8 cellular contexts compared by ENCODE assay signal in genomic region chr6:154410619-154411044, GRCh38. TPM values are rescaled to one million over a fixed set of nuclear protein-coding genes. Genes with fewer than 3 reads are reported as not detected.
DNase-seq lines count a peak whose midpoint lies in the region; ATAC-seq, FAIRE-seq and TF ChIP-seq lines count a peak whose summit lies in the region.

No MANE protein-coding gene starts in this region.

- H2AFZ ChIP-seq in HepG2 (ENCODE audit: low read length) = no peak overlapping the region

- no peak for TF ChIP-seq RAD21 in HepG2 (CRISPR knock-in tag; IDR thresholded peaks at IDR 0.05)

- no peak overlapping the region for H3K27ac Mint-ChIP-seq in activated CD4-positive, alpha-beta memory T cell treated with anti-CD3 and anti-CD28 coated beads for 36 hours
- H3K27ac Mint-ChIP-seq in activated CD4-positive, alpha-beta memory T cell treated with anti-CD3 and anti-CD28 coated beads, Interleukin-2, amount 10 ng/mL, durations not matched to agents 7 days and 5 days = no peak overlapping the region

- BruUV-seq in HepG2 (replicated peaks; lab: Mats Ljungman, UMichigan) = no TSS peak

- DNase-seq in activated CD4-positive, alpha-beta memory T cell treated with anti-CD3 and anti-CD28 coated beads for 36 hours = peak; percentile 77
- no peak for DNase-seq in activated CD4-positive, alpha-beta memory T cell treated with anti-CD3 and anti-CD28 coated beads, Interleukin-2, amount 10 ng/mL, durations not matched to agents 7 days and 5 days
- DNase-seq in NCI-H187 treated with DMSO at 0.1 percent for 48 hours (lab: John Stamatoyannopoulos, UW) = peak; percentile 77
- peak; percentile 90 for DNase-seq in bronchial epithelial cell (ENCODE audit: low read depth)
- DNase-seq in HepG2 (ENCODE audit: low spot score) = peak; percentile 48
- DNase-seq in NCI-H1048 (lab: John Stamatoyannopoulos, UW) = no peak
- no peak for DNase-seq in GDM1 (lab: John Stamatoyannopoulos, UW)

- POLR2A ChIA-PET in activated CD4-positive, alpha-beta memory T cell treated with anti-CD3 and anti-CD28 coated beads for 36 hours (lab: Charles Lee) = no interaction called here
- POLR2A ChIA-PET in activated CD4-positive, alpha-beta memory T cell treated with anti-CD3 and anti-CD28 coated beads, Interleukin-2, amount 10 ng/mL, durations not matched to agents 7 days and 5 days (lab: Charles Lee) = no interaction called here
- POLR2A ChIA-PET in HepG2 (lab: Yijun Ruan, JAX) = no interaction called here

- no peaks in the 10 kb centered on the region for H3K27me3 ChIP-seq in bronchial epithelial cell (ENCODE audit: control insufficient read depth, insufficient read depth, low read length)
- H3K27me3 ChIP-seq in HepG2 (ENCODE audit: control insufficient read depth in 1 of 2, insufficient read depth in 2 of 2, low read length in 2 of 2) = no peaks in the 10 kb centered on the region

- H3K79me2 ChIP-seq in HepG2 (ENCODE audit: insufficient read depth, low read length) = no peaks in the 10 kb centered on the region

- no peak overlapping the region for H3K4me3 Mint-ChIP-seq in activated CD4-positive, alpha-beta memory T cell treated with anti-CD3 and anti-CD28 coated beads for 36 hours
- no peak overlapping the region for H3K4me3 Mint-ChIP-seq in activated CD4-positive, alpha-beta memory T cell treated with anti-CD3 and anti-CD28 coated beads, Interleukin-2, amount 10 ng/mL, durations not matched to agents 7 days and 5 days

- TF ChIP-seq EP300 in HepG2 (IDR thresholded peaks at IDR 0.05; ENCODE audit: low read depth in 2 of 2, low read length in 2 of 2) (no peak), HepG2 (CRISPR knock-in tag; IDR thresholded peaks at IDR 0.05; ENCODE audit: borderline replicate concordance) (no peak)

- no peak for TF ChIP-seq POLR2A in HepG2 (IDR thresholded peaks at IDR 0.05; ENCODE audit: insufficient read depth in 1 of 2, low read depth in 2 of 2, low read length in 2 of 2)

- intact Hi-C loops in activated CD4-positive, alpha-beta memory T cell treated with anti-CD3 and anti-CD28 coated beads for 36 hours (cut with micrococcal nuclease) = loop anchor here (1.0 to 2.0 kb wide), 4 partner anchors 57 to 761 kb away; no protein-coding TSS in a partner anchor
- intact Hi-C loops in HepG2 (cut with micrococcal nuclease; ENCODE audit: unreplicated experiment) = no loop called here

- H3K4me1 ChIP-seq in HepG2 (ENCODE audit: insufficient read depth, low read length) = peaks cover 33% of the 10 kb centered on the region

- H3K9me3 Mint-ChIP-seq in activated CD4-positive, alpha-beta memory T cell treated with anti-CD3 and anti-CD28 coated beads for 36 hours = no peaks in the 10 kb centered on the region
- H3K9me3 Mint-ChIP-seq in activated CD4-positive, alpha-beta memory T cell treated with anti-CD3 and anti-CD28 coated beads, Interleukin-2, amount 10 ng/mL, durations not matched to agents 7 days and 5 days = no peaks in the 10 kb centered on the region

- 89% methylated on average over 7 of the region's 7 CpGs for WGBS in HepG2 (ENCODE audit: low lambda C conversion rate)

- no peaks in the 10 kb centered on the region for H3K36me3 ChIP-seq in bronchial epithelial cell (ENCODE audit: control insufficient read depth, insufficient read depth, low read length)
- peaks cover 32 to 82% of the 10 kb centered on the region in 2 experiments for H3K36me3 ChIP-seq in HepG2 (replicated peaks in 1 of 2; ENCODE audit: control insufficient read depth in 1 of 2, insufficient read depth in 2 of 2, low read length in 2 of 2)

- H3K4me3 ChIP-seq in bronchial epithelial cell (ENCODE audit: low read depth, low read length) = no peak overlapping the region
- H3K4me3 ChIP-seq in HepG2 (replicated peaks in 1 of 3; ENCODE audit: insufficient read depth in 1 of 3, low read depth in 2 of 3, low read length in 3 of 3) = no peak overlapping the region

- H3K27me3 Mint-ChIP-seq in activated CD4-positive, alpha-beta memory T cell treated with anti-CD3 and anti-CD28 coated beads for 36 hours = peaks cover 20% of the 10 kb centered on the region
- H3K27me3 Mint-ChIP-seq in activated CD4-positive, alpha-beta memory T cell treated with anti-CD3 and anti-CD28 coated beads, Interleukin-2, amount 10 ng/mL, durations not matched to agents 7 days and 5 days = peaks cover 5% of the 10 kb centered on the region

- H3K4me2 ChIP-seq in HepG2 (ENCODE audit: low read depth, low read length) = no peak overlapping the region

- no peaks in the 10 kb centered on the region for H4K20me1 ChIP-seq in HepG2 (ENCODE audit: insufficient read depth, low read length)

- FAIRE-seq in bronchial epithelial cell (lab: Jason Lieb, UNC) = no peak
- FAIRE-seq in HepG2 (lab: Jason Lieb, UNC) = no peak

- CTCF ChIA-PET in activated CD4-positive, alpha-beta memory T cell treated with anti-CD3 and anti-CD28 coated beads for 36 hours (lab: Charles Lee) = no interaction called here
- CTCF ChIA-PET in activated CD4-positive, alpha-beta memory T cell treated with anti-CD3 and anti-CD28 coated beads, Interleukin-2, amount 10 ng/mL, durations not matched to agents 7 days and 5 days (lab: Charles Lee) = no interaction called here
- CTCF ChIA-PET in HepG2 (lab: Yijun Ruan, JAX; ENCODE audit: low intra/inter-chr PET ratio, low total read pairs) = no interaction called here

- no peaks in the 10 kb centered on the region for H3K9me3 ChIP-seq in HepG2 (ENCODE audit: low read length)

- no peak overlapping the region for H3K9ac ChIP-seq in HepG2 (ENCODE audit: insufficient read depth, low read depth, low read length)

- in situ Hi-C loops in HepG2 (cut with HindIII; ENCODE audit: extremely low pct_ligation_motif_present, low pct_unique_long_range_greater_than_20kb) = no loop called here

- H3K27ac ChIP-seq in HepG2 (ENCODE audit: extremely low read length, insufficient read depth, low read length) (no peak overlapping the region), temporal lobe (ENCODE audit: low read depth, low read length) (peak overlapping the region; percentile 83)

- no peak for TF ChIP-seq CTCF in bronchial epithelial cell (IDR thresholded peaks at IDR 0.05; ENCODE audit: insufficient read depth, low read length, severe bottlenecking)
- TF ChIP-seq CTCF in HepG2 (CRISPR knock-in tag; IDR thresholded peaks at IDR 0.05) = no peak

- no peaks in the 10 kb centered on the region for H3K36me3 Mint-ChIP-seq in activated CD4-positive, alpha-beta memory T cell treated with anti-CD3 and anti-CD28 coated beads for 36 hours
- no peaks in the 10 kb centered on the region for H3K36me3 Mint-ChIP-seq in activated CD4-positive, alpha-beta memory T cell treated with anti-CD3 and anti-CD28 coated beads, Interleukin-2, amount 10 ng/mL, durations not matched to agents 7 days and 5 days (ENCODE audit: low read depth)

- H3K4me1 Mint-ChIP-seq in activated CD4-positive, alpha-beta memory T cell treated with anti-CD3 and anti-CD28 coated beads for 36 hours (ENCODE audit: low read depth) = peaks cover 9% of the 10 kb centered on the region
- H3K4me1 Mint-ChIP-seq in activated CD4-positive, alpha-beta memory T cell treated with anti-CD3 and anti-CD28 coated beads, Interleukin-2, amount 10 ng/mL, durations not matched to agents 7 days and 5 days = peaks cover 4% of the 10 kb centered on the region

- no peak for ATAC-seq in HepG2

TF ChIP-seq in HepG2, 621 proteins besides CTCF, POLR2A, EP300 and RAD21:
- 0 out of 2 replicates have a peak, but pooled peaks have one; percentile 17 for TF ChIP-seq FOSL2 (CRISPR knock-in tag; IDR thresholded peaks at IDR 0.05)
- TF ChIP-seq BHLHE40 (IDR thresholded peaks at IDR 0.05; ENCODE audit: low read length) = no peak
- peak; percentile 76; the same call in 1 of the 2 replicates for TF ChIP-seq SIX1 (CRISPR knock-in tag; IDR thresholded peaks at IDR 0.05; ENCODE audit: borderline replicate concordance)
- TF ChIP-seq SIX4 (CRISPR knock-in tag; IDR thresholded peaks at IDR 0.05) = peak; percentile 81

RNA-seq across cellular contexts. Expression of gene IPCEF1, which starts 54.0 kb away (rescaled TPM):
- total RNA-seq in activated CD4-positive, alpha-beta memory T cell treated with anti-CD3 and anti-CD28 coated beads for 36 hours = 10 to 100 TPM; 10.5 to 14.2 TPM
- total RNA-seq in activated CD4-positive, alpha-beta memory T cell treated with anti-CD3 and anti-CD28 coated beads, Interleukin-2, amount 10 ng/mL, durations not matched to agents 7 days and 5 days = 10 to 100 TPM; 13.8 to 20.3 TPM
- total RNA-seq in bronchial epithelial cell = under 0.01 and 0.26 TPM in 2 replicates
- not detected in 2 replicates for total RNA-seq in HepG2 (2016; rRNA removed; fragmentation: Illumina TruSeq; extraction: Trizol)
- total RNA-seq in HepG2 (2016; cell fraction: cytosol; rRNA removed; fragmentation: Illumina TruSeq; extraction: Trizol; ENCODE audit: low read depth) = 0.62 TPM in 1 of 2 replicates, not detected in the other
- total RNA-seq in HepG2 (2016; cell fraction: insoluble cytoplasmic fraction; rRNA removed; fragmentation: Illumina TruSeq; extraction: Trizol) = 0.06 and 0.30 TPM in 2 replicates
- not detected in 2 replicates for total RNA-seq in HepG2 (2016; cell fraction: membrane; rRNA removed; fragmentation: Illumina TruSeq; extraction: Trizol)
- total RNA-seq in HepG2 (2016; cell fraction: nucleus; rRNA removed; fragmentation: Illumina TruSeq; extraction: Trizol) = not detected in 2 replicates
- 0.03 and 0.22 TPM in 2 replicates for polyA plus RNA-seq in HepG2 (2011; rRNA removed)
- polyA plus RNA-seq in HepG2 (2011; cell fraction: cytosol; rRNA removed) = 0.10 and 0.19 TPM in 2 replicates
- 0.02 and 0.23 TPM in 2 replicates for polyA plus RNA-seq in HepG2 (2011; cell fraction: nucleus; rRNA removed)
- polyA plus RNA-seq in HepG2 (2012) = 0.03 TPM in 1 of 2 replicates, not detected in the other
- polyA plus RNA-seq in HepG2 (2016; cell fraction: cytosol; fragmentation: Illumina TruSeq; extraction: Trizol; ENCODE audit: low read depth) = not detected in 2 replicates
- not detected in 2 replicates for polyA plus RNA-seq in HepG2 (2016; cell fraction: insoluble cytoplasmic fraction; fragmentation: Illumina TruSeq; extraction: Trizol; ENCODE audit: low read depth)
- not detected in 2 replicates for polyA plus RNA-seq in HepG2 (2016; cell fraction: membrane; fragmentation: Illumina TruSeq; extraction: Trizol; ENCODE audit: low read depth)
- polyA plus RNA-seq in HepG2 (2016; cell fraction: nucleus; fragmentation: Illumina TruSeq; extraction: Trizol; ENCODE audit: insufficient read depth, low read depth) = not detected in 2 replicates
- not detected in 2 replicates for polyA minus RNA-seq in HepG2 (2011; rRNA and poly(A)+ RNA removed; ENCODE audit: low replicate concordance)
- 0.20 TPM in 1 of 2 replicates, not detected in the other for polyA minus RNA-seq in HepG2 (2011; cell fraction: cytosol; rRNA and poly(A)+ RNA removed)
- polyA minus RNA-seq in HepG2 (2011; cell fraction: nucleus; rRNA and poly(A)+ RNA removed) = 0.12 and 0.13 TPM in 2 replicates
- 10.1 TPM for total RNA-seq in temporal lobe

Comparison
In these comparisons a context has a peak if more than half of its experiments do, and no peak if none do; other contexts are left out.
1. DNase-seq: peak in activated CD4-positive, alpha-beta memory T cell treated with anti-CD3 and anti-CD28 coated beads for 36 hours (single experiment), NCI-H187 treated with DMSO at 0.1 percent for 48 hours (single experiment), bronchial epithelial cell (single experiment) and HepG2 (single experiment); none in activated CD4-positive, alpha-beta memory T cell treated with anti-CD3 and anti-CD28 coated beads, Interleukin-2, amount 10 ng/mL, durations not matched to agents 7 days and 5 days (single experiment), NCI-H1048 (single experiment) and GDM1 (single experiment).